Comparison of ENCODE assay signal across 16 cellular contexts in genomic region chr5:855771-856530, GRCh38. TPM values are rescaled to one million over a fixed set of nuclear protein-coding genes. Genes with fewer than 3 reads are reported as not detected.
DNase-seq lines count a peak whose midpoint lies in the region; ATAC-seq, FAIRE-seq and TF ChIP-seq lines count a peak whose summit lies in the region.
"Had no signal": no experiment of that assay in that cellular context is flagged by ENCODE, and none has a peak within 500 bp of the region (broad histone marks: within the 10 kb centered on the region; RNA-seq: fewer than 3 reads in every experiment).

No MANE protein-coding gene starts in this region.

- no peak for TF ChIP-seq RAD21 in HepG2 (CRISPR knock-in tag; IDR thresholded peaks at IDR 0.05)

- peaks cover 0 to 14% of the 10 kb centered on the region in 2 experiments; a peak in 3 of 5 replicates for H3K27me3 ChIP-seq in HepG2 (ENCODE audit: control insufficient read depth in 1 of 2, insufficient read depth in 2 of 2, low read length in 2 of 2)

- TF ChIP-seq POLR2A in GM12891 (IDR thresholded peaks at IDR 0.05; ENCODE audit: low read depth, low read length): no peak
- TF ChIP-seq POLR2A in HepG2 (IDR thresholded peaks at IDR 0.05; ENCODE audit: insufficient read depth in 1 of 2, low read depth in 2 of 2, low read length in 2 of 2): 0 out of 4 replicates have a peak, but pooled peaks of 1 of the 2 experiments have one; percentile 1

- FAIRE-seq in GM12891 (lab: Jason Lieb, UNC): peak; percentile 92
- FAIRE-seq in HepG2 (lab: Jason Lieb, UNC): peak; percentile 77

- H3K4me1 ChIP-seq in HepG2 (ENCODE audit: insufficient read depth, low read length): peaks cover 15% of the 10 kb centered on the region

- POLR2A ChIA-PET in HepG2 (lab: Yijun Ruan, JAX): no interaction called here

- in situ Hi-C loops in HepG2 (cut with HindIII; ENCODE audit: extremely low pct_ligation_motif_present, low pct_unique_long_range_greater_than_20kb): no loop called here

- TF ChIP-seq EP300 in HepG2 (IDR thresholded peaks at IDR 0.05; ENCODE audit: low read depth in 2 of 2, low read length in 2 of 2) (no peak), HepG2 (CRISPR knock-in tag; IDR thresholded peaks at IDR 0.05; ENCODE audit: borderline replicate concordance) (no peak)

- no peaks in the 10 kb centered on the region for H3K36me3 ChIP-seq in HepG2 (replicated peaks in 1 of 2; ENCODE audit: control insufficient read depth in 1 of 2, insufficient read depth in 2 of 2, low read length in 2 of 2)

- H3K27ac ChIP-seq in HepG2 (ENCODE audit: extremely low read length, insufficient read depth, low read length): no peak overlapping the region
- H3K27ac ChIP-seq: 22Rv1, SK-N-MC, WERI-Rb-1 had no signal

- no peak overlapping the region for H3K4me3 Mint-ChIP-seq in T-helper 17 cell
- H3K4me3 Mint-ChIP-seq: dendritic cell treated with granulocyte-macrophage colony-stimulating factor and Interleukin-4, amounts not matched to agents 40 ng/mL and 50 ng/mL, for 4 days had no signal

- ATAC-seq in T-helper 17 cell (peak; percentile 50), HepG2 (peak; percentile 8; the same call in 1 of the 3 replicates), HG03139 (IDR thresholded peaks at IDR 0.05; ENCODE audit: unreplicated experiment) (no peak), HG03432 (IDR thresholded peaks at IDR 0.05; ENCODE audit: unreplicated experiment) (no peak), GM21786 (IDR thresholded peaks at IDR 0.05; ENCODE audit: unreplicated experiment) (no peak)

- no peak overlapping the region for H3K4me3 ChIP-seq in HepG2 (replicated peaks in 1 of 3; ENCODE audit: insufficient read depth in 1 of 3, low read depth in 2 of 3, low read length in 3 of 3)
- H3K4me3 ChIP-seq: lung, SK-N-MC had no signal

- WGBS in HepG2 (ENCODE audit: low lambda C conversion rate): 67% methylated on average over 19 of the region's 21 CpGs

- no peak overlapping the region for H3K4me2 ChIP-seq in HepG2 (ENCODE audit: low read depth, low read length)

- H3K27ac Mint-ChIP-seq in T-helper 17 cell: no peak overlapping the region
- H3K27ac Mint-ChIP-seq: dendritic cell treated with granulocyte-macrophage colony-stimulating factor and Interleukin-4, amounts not matched to agents 40 ng/mL and 50 ng/mL, for 4 days had no signal

- H4K20me1 ChIP-seq in HepG2 (ENCODE audit: insufficient read depth, low read length): peaks cover 2% of the 10 kb centered on the region; the same call in 1 of the 2 replicates

- peaks cover 9% of the 10 kb centered on the region for H3K4me1 Mint-ChIP-seq in T-helper 17 cell

- H2AFZ ChIP-seq in HepG2 (ENCODE audit: low read length): no peak overlapping the region

- intact Hi-C loops in HepG2 (cut with micrococcal nuclease; ENCODE audit: unreplicated experiment): no loop called here

- TF ChIP-seq CTCF in HepG2 (CRISPR knock-in tag; IDR thresholded peaks at IDR 0.05): no peak

- no peaks in the 10 kb centered on the region for H3K9me3 ChIP-seq in T-helper 17 cell (ENCODE audit: control insufficient read depth, low read length, poor library complexity, severe bottlenecking)
- no peaks in the 10 kb centered on the region for H3K9me3 ChIP-seq in HepG2 (ENCODE audit: low read length)

- CTCF ChIA-PET in HepG2 (lab: Yijun Ruan, JAX; ENCODE audit: low intra/inter-chr PET ratio, low total read pairs): no interaction called here

- peaks cover 10% of the 10 kb centered on the region for H3K27me3 Mint-ChIP-seq in T-helper 17 cell

- H3K36me3 Mint-ChIP-seq in T-helper 17 cell (ENCODE audit: low read depth): no peaks in the 10 kb centered on the region

- H3K79me2 ChIP-seq in HepG2 (ENCODE audit: insufficient read depth, low read length): no peaks in the 10 kb centered on the region

- BruUV-seq in HepG2 (replicated peaks; lab: Mats Ljungman, UMichigan): no TSS peak

- peak; percentile 37 for DNase-seq in DMS 273 (lab: John Stamatoyannopoulos, UW; ENCODE audit: unreplicated experiment)
- DNase-seq in DMS 273 treated with DMSO at 0.1 percent for 48 hours (lab: John Stamatoyannopoulos, UW): no peak
- no peak for DNase-seq in GM12891 (ENCODE audit: insufficient read length, low spot score)
- no peak for DNase-seq in T-helper 17 cell
- no peak for DNase-seq in HepG2 (ENCODE audit: low spot score)
- DNase-seq: activated CD8-positive, alpha-beta memory T cell treated with anti-CD3 and anti-CD28 coated beads, Interleukin-2, amount 50 U/mL, for 4 hours; amniotic stem cell; NCI-H2029 treated with DMSO at 0.1 percent for 48 hours; WERI-Rb-1 had no signal

- H3K9ac ChIP-seq in HepG2 (ENCODE audit: insufficient read depth, low read depth, low read length): no peak overlapping the region

RNA-seq across cellular contexts. Expression of gene ZDHHC11, which starts 5.2 kb away (rescaled TPM):
- polyA plus RNA-seq in GM12891 (2012; ENCODE audit: low read depth, missing spikeins): 2.3 TPM
- total RNA-seq in T-helper 17 cell: 10 to 100 TPM; 27.7 to 37.1 TPM
- 1.4 and 4.0 TPM in 2 replicates for total RNA-seq in HepG2 (2016; rRNA removed; fragmentation: Illumina TruSeq; extraction: Trizol)
- total RNA-seq in HepG2 (2016; cell fraction: cytosol; rRNA removed; fragmentation: Illumina TruSeq; extraction: Trizol; ENCODE audit: low read depth): 0.51 and 1.4 TPM in 2 replicates
- total RNA-seq in HepG2 (2016; cell fraction: insoluble cytoplasmic fraction; rRNA removed; fragmentation: Illumina TruSeq; extraction: Trizol): 0.67 and 5.3 TPM in 2 replicates
- total RNA-seq in HepG2 (2016; cell fraction: membrane; rRNA removed; fragmentation: Illumina TruSeq; extraction: Trizol): 1.5 and 2.0 TPM in 2 replicates
- total RNA-seq in HepG2 (2016; cell fraction: nucleus; rRNA removed; fragmentation: Illumina TruSeq; extraction: Trizol): 8.6 and 9.6 TPM in 2 replicates
- polyA plus RNA-seq in HepG2 (2011; rRNA removed): 2.1 and 2.2 TPM in 2 replicates
- 1.6 and 2.1 TPM in 2 replicates for polyA plus RNA-seq in HepG2 (2011; cell fraction: cytosol; rRNA removed)
- 24.0 and 31.7 TPM in 2 replicates for polyA plus RNA-seq in HepG2 (2011; cell fraction: nucleus; rRNA removed)
- polyA plus RNA-seq in HepG2 (2012): 3.2 and 7.4 TPM in 2 replicates
- polyA plus RNA-seq in HepG2 (2016; cell fraction: cytosol; fragmentation: Illumina TruSeq; extraction: Trizol; ENCODE audit: low read depth): 0.68 and 0.74 TPM in 2 replicates
- 1.2 and 2.3 TPM in 2 replicates for polyA plus RNA-seq in HepG2 (2016; cell fraction: insoluble cytoplasmic fraction; fragmentation: Illumina TruSeq; extraction: Trizol; ENCODE audit: low read depth)
- polyA plus RNA-seq in HepG2 (2016; cell fraction: membrane; fragmentation: Illumina TruSeq; extraction: Trizol; ENCODE audit: low read depth): 0.83 and 1.1 TPM in 2 replicates
- 21.9 and 23.7 TPM in 2 replicates for polyA plus RNA-seq in HepG2 (2016; cell fraction: nucleus; fragmentation: Illumina TruSeq; extraction: Trizol; ENCODE audit: insufficient read depth, low read depth)
- 7.7 and 72.5 TPM in 2 replicates for polyA minus RNA-seq in HepG2 (2011; rRNA and poly(A)+ RNA removed; ENCODE audit: low replicate concordance)
- polyA minus RNA-seq in HepG2 (2011; cell fraction: cytosol; rRNA and poly(A)+ RNA removed): 2.5 TPM in 1 of 2 replicates, not detected in the other
- 12.6 and 14.9 TPM in 2 replicates for polyA minus RNA-seq in HepG2 (2011; cell fraction: nucleus; rRNA and poly(A)+ RNA removed)

RNA-seq across cellular contexts. Expression of gene BRD9, which starts 36.6 kb away (rescaled TPM):
- polyA plus RNA-seq in GM12891 (2012; ENCODE audit: low read depth, missing spikeins): 27.5 TPM
- 100 to 1,000 TPM; 179 to 200 TPM for total RNA-seq in T-helper 17 cell
- 20.7 and 22.9 TPM in 2 replicates for total RNA-seq in HepG2 (2016; rRNA removed; fragmentation: Illumina TruSeq; extraction: Trizol)
- total RNA-seq in HepG2 (2016; cell fraction: cytosol; rRNA removed; fragmentation: Illumina TruSeq; extraction: Trizol; ENCODE audit: low read depth): 6.6 and 8.1 TPM in 2 replicates
- 18.6 and 24.6 TPM in 2 replicates for total RNA-seq in HepG2 (2016; cell fraction: insoluble cytoplasmic fraction; rRNA removed; fragmentation: Illumina TruSeq; extraction: Trizol)
- 10.4 and 11.6 TPM in 2 replicates for total RNA-seq in HepG2 (2016; cell fraction: membrane; rRNA removed; fragmentation: Illumina TruSeq; extraction: Trizol)
- 30.9 and 31.0 TPM in 2 replicates for total RNA-seq in HepG2 (2016; cell fraction: nucleus; rRNA removed; fragmentation: Illumina TruSeq; extraction: Trizol)
- polyA plus RNA-seq in HepG2 (2011; rRNA removed): 5.2 and 6.3 TPM in 2 replicates
- polyA plus RNA-seq in HepG2 (2011; cell fraction: cytosol; rRNA removed): 4.5 and 4.6 TPM in 2 replicates
- polyA plus RNA-seq in HepG2 (2011; cell fraction: nucleus; rRNA removed): 36.0 and 39.4 TPM in 2 replicates
- 10.7 and 10.9 TPM in 2 replicates for polyA plus RNA-seq in HepG2 (2012)
- 2.4 and 2.5 TPM in 2 replicates for polyA plus RNA-seq in HepG2 (2016; cell fraction: cytosol; fragmentation: Illumina TruSeq; extraction: Trizol; ENCODE audit: low read depth)
- polyA plus RNA-seq in HepG2 (2016; cell fraction: insoluble cytoplasmic fraction; fragmentation: Illumina TruSeq; extraction: Trizol; ENCODE audit: low read depth): 17.6 and 19.2 TPM in 2 replicates
- 4.9 and 5.4 TPM in 2 replicates for polyA plus RNA-seq in HepG2 (2016; cell fraction: membrane; fragmentation: Illumina TruSeq; extraction: Trizol; ENCODE audit: low read depth)
- polyA plus RNA-seq in HepG2 (2016; cell fraction: nucleus; fragmentation: Illumina TruSeq; extraction: Trizol; ENCODE audit: insufficient read depth, low read depth): 65.1 and 68.5 TPM in 2 replicates
- polyA minus RNA-seq in HepG2 (2011; rRNA and poly(A)+ RNA removed; ENCODE audit: low replicate concordance): 15.9 and 73.1 TPM in 2 replicates
- 4.1 and 5.6 TPM in 2 replicates for polyA minus RNA-seq in HepG2 (2011; cell fraction: cytosol; rRNA and poly(A)+ RNA removed)
- polyA minus RNA-seq in HepG2 (2011; cell fraction: nucleus; rRNA and poly(A)+ RNA removed): 30.7 and 34.1 TPM in 2 replicates

RNA-seq across cellular contexts. Expression of gene TRIP13, which starts 36.7 kb away (rescaled TPM):
- 11.4 TPM for polyA plus RNA-seq in GM12891 (2012; ENCODE audit: low read depth, missing spikeins)
- total RNA-seq in T-helper 17 cell: 1 to 10 TPM; 1.0 to 2.6 TPM
- total RNA-seq in HepG2 (2016; rRNA removed; fragmentation: Illumina TruSeq; extraction: Trizol): 33.0 and 39.5 TPM in 2 replicates
- total RNA-seq in HepG2 (2016; cell fraction: cytosol; rRNA removed; fragmentation: Illumina TruSeq; extraction: Trizol; ENCODE audit: low read depth): 8.1 and 9.8 TPM in 2 replicates
- 33.0 and 42.4 TPM in 2 replicates for total RNA-seq in HepG2 (2016; cell fraction: insoluble cytoplasmic fraction; rRNA removed; fragmentation: Illumina TruSeq; extraction: Trizol)
- total RNA-seq in HepG2 (2016; cell fraction: membrane; rRNA removed; fragmentation: Illumina TruSeq; extraction: Trizol): 19.4 and 20.2 TPM in 2 replicates
- 18.6 TPM in 2 replicates for total RNA-seq in HepG2 (2016; cell fraction: nucleus; rRNA removed; fragmentation: Illumina TruSeq; extraction: Trizol)
- 12.8 and 13.5 TPM in 2 replicates for polyA plus RNA-seq in HepG2 (2011; rRNA removed)
- polyA plus RNA-seq in HepG2 (2011; cell fraction: cytosol; rRNA removed): 6.1 and 7.0 TPM in 2 replicates
- polyA plus RNA-seq in HepG2 (2011; cell fraction: nucleus; rRNA removed): 11.6 and 18.6 TPM in 2 replicates
- polyA plus RNA-seq in HepG2 (2012): 6.5 and 11.3 TPM in 2 replicates
- polyA plus RNA-seq in HepG2 (2016; cell fraction: cytosol; fragmentation: Illumina TruSeq; extraction: Trizol; ENCODE audit: low read depth): 4.9 and 6.9 TPM in 2 replicates
- 44.2 and 47.5 TPM in 2 replicates for polyA plus RNA-seq in HepG2 (2016; cell fraction: insoluble cytoplasmic fraction; fragmentation: Illumina TruSeq; extraction: Trizol; ENCODE audit: low read depth)
- polyA plus RNA-seq in HepG2 (2016; cell fraction: membrane; fragmentation: Illumina TruSeq; extraction: Trizol; ENCODE audit: low read depth): 13.5 and 13.6 TPM in 2 replicates
- polyA plus RNA-seq in HepG2 (2016; cell fraction: nucleus; fragmentation: Illumina TruSeq; extraction: Trizol; ENCODE audit: insufficient read depth, low read depth): 42.0 and 45.8 TPM in 2 replicates
- 6.3 and 101 TPM in 2 replicates for polyA minus RNA-seq in HepG2 (2011; rRNA and poly(A)+ RNA removed; ENCODE audit: low replicate concordance)
- polyA minus RNA-seq in HepG2 (2011; cell fraction: cytosol; rRNA and poly(A)+ RNA removed): 4.5 and 11.3 TPM in 2 replicates
- polyA minus RNA-seq in HepG2 (2011; cell fraction: nucleus; rRNA and poly(A)+ RNA removed): 9.2 and 11.7 TPM in 2 replicates

Comparison
In these comparisons a context has a peak if more than half of its experiments do, and no peak if none do; other contexts are left out.
1. ATAC-seq: peak in T-helper 17 cell (single experiment) and HepG2 (single experiment); none in HG03139 (single experiment), HG03432 (single experiment) and GM21786 (single experiment).